29 cellular contexts compared by ENCODE assay signal in the genomic region with DNA sequence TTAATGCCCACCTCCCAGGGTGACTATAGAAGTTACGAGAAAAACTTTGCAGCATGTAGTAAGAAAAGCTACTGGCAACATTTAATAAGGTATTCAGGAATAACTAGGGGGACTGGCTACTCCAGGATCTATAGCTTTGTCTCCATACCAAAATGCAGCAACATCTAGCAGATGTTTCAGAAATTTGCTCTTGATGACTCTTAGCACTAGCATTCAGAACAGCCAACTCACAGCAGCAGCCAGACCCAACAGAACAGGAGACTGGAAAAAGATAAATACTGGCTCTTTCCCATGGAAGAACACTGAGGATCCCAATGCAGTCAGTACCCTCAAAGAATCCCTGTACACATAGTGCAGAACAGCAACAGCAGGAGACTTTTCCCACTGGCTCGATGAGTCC.
A peak's percentile ranks its signal among the peaks of the same experiment; 100 is the strongest.
DNase-seq lines count a peak whose midpoint lies in the region; ATAC-seq and TF ChIP-seq lines count a peak whose summit lies in the region.
"Had no signal": no experiment of that assay in that cellular context is flagged by ENCODE, and none has a peak within 500 bp of the region (broad histone marks: within the 10 kb centered on the region; RNA-seq: fewer than 3 reads in every experiment).

No MANE protein-coding gene starts in this region.

- peaks cover 24 to 53% of the 10 kb centered on the region in 2 donors for H3K27me3 Mint-ChIP-seq in natural killer cell treated with Interleukin-12 subunit alpha and Interleukin-12 subunit beta and Interleukin-15 and Interleukin-18, amount 100 ng/mL, for 72 hours
- H3K27me3 Mint-ChIP-seq in activated CD8-positive, alpha-beta memory T cell treated with anti-CD3 and anti-CD28 coated beads, Interleukin-2, amount 10 ng/mL, durations not matched to agents 7 days and 5 days, result peaks cover 68% of the 10 kb centered on the region

- in situ Hi-C loops in astrocyte of the spinal cord (cut with HindIII; ENCODE audit: low sequenced_read_pairs), result no loop called here

- H3K9me3 Mint-ChIP-seq in natural killer cell treated with Interleukin-12 subunit alpha and Interleukin-12 subunit beta and Interleukin-15 and Interleukin-18, amount 100 ng/mL, for 72 hours, result no peaks in the 10 kb centered on the region
- H3K9me3 Mint-ChIP-seq in activated CD8-positive, alpha-beta memory T cell treated with anti-CD3 and anti-CD28 coated beads, Interleukin-2, amount 10 ng/mL, durations not matched to agents 7 days and 5 days (ENCODE audit: low read depth), result no peaks in the 10 kb centered on the region
- H3K9me3 Mint-ChIP-seq: GM23338, HFFc6 had no signal

- H3K36me3 ChIP-seq in right atrium auricular region, result peaks cover 10% of the 10 kb centered on the region
- H3K36me3 ChIP-seq: HAP-1, SJSA1 had no signal

- H3K27me3 ChIP-seq in right atrium auricular region, result no peaks in the 10 kb centered on the region
- H3K27me3 ChIP-seq: SJSA1 had no signal

- TF ChIP-seq CTCF in AG04449 (IDR thresholded peaks at IDR 0.05; ENCODE audit: insufficient read depth, low read length, missing control alignments) (no peak), astrocyte of the spinal cord (IDR thresholded peaks at IDR 0.05; ENCODE audit: low read depth, low read length) (no peak), foreskin fibroblast (IDR thresholded peaks at IDR 0.05; ENCODE audit: low read depth, low read length) (no peak), right atrium auricular region (IDR thresholded peaks at IDR 0.05) (no peak)

- CTCF ChIA-PET in AG04449 (lab: Yijun Ruan, JAX), result interaction anchor here (0.9 to 1.2 kb wide), 2 partner anchors 51 to 215 kb away, joined by 3 read pairs; no protein-coding TSS in a partner anchor
- CTCF ChIA-PET in activated CD8-positive, alpha-beta memory T cell treated with anti-CD3 and anti-CD28 coated beads, Interleukin-2, amount 10 ng/mL, durations not matched to agents 7 days and 5 days (lab: Charles Lee), result no interaction called here

- no peak for ATAC-seq in natural killer cell treated with Interleukin-12 subunit alpha and Interleukin-12 subunit beta and Interleukin-15 and Interleukin-18, amount 100 ng/mL, for 72 hours
- ATAC-seq in activated CD8-positive, alpha-beta memory T cell treated with anti-CD3 and anti-CD28 coated beads, Interleukin-2, amount 10 ng/mL, durations not matched to agents 7 days and 5 days, result no peak
- ATAC-seq: GM23338, HepG2, K562, PC-3, Right ventricle myocardium inferior had no signal

- no peak overlapping the region for H3K27ac ChIP-seq in right atrium auricular region
- H3K27ac ChIP-seq: 22Rv1, SJSA1 had no signal

- H3K27ac Mint-ChIP-seq in natural killer cell treated with Interleukin-12 subunit alpha and Interleukin-12 subunit beta and Interleukin-15 and Interleukin-18, amount 100 ng/mL, for 72 hours, result no peak overlapping the region
- H3K27ac Mint-ChIP-seq in activated CD8-positive, alpha-beta memory T cell treated with anti-CD3 and anti-CD28 coated beads, Interleukin-2, amount 10 ng/mL, durations not matched to agents 7 days and 5 days, result no peak overlapping the region
- H3K27ac Mint-ChIP-seq: CD4-positive, alpha-beta memory T cell; GM23338; HFFc6 had no signal

- H3K4me3 ChIP-seq in AG04449 (ENCODE audit: low read depth, low read length) (no peak overlapping the region), astrocyte of the spinal cord (ENCODE audit: low read depth, low read length) (no peak overlapping the region), foreskin fibroblast (ENCODE audit: low read depth in 1 of 2, low read length in 2 of 2) (no peak overlapping the region), right atrium auricular region (no peak overlapping the region)
- H3K4me3 ChIP-seq: GM23338, HAP-1, K562, SJSA1 had no signal

- H3K4me3 Mint-ChIP-seq in natural killer cell treated with Interleukin-12 subunit alpha and Interleukin-12 subunit beta and Interleukin-15 and Interleukin-18, amount 100 ng/mL, for 72 hours, result no peak overlapping the region
- no peak overlapping the region for H3K4me3 Mint-ChIP-seq in activated CD8-positive, alpha-beta memory T cell treated with anti-CD3 and anti-CD28 coated beads, Interleukin-2, amount 10 ng/mL, durations not matched to agents 7 days and 5 days
- H3K4me3 Mint-ChIP-seq: CD4-positive, alpha-beta memory T cell; GM23338; HFFc6 had no signal

- POLR2A ChIA-PET in AG04449 (lab: Yijun Ruan, JAX), result no interaction called here

- no peaks in the 10 kb centered on the region for H3K4me1 Mint-ChIP-seq in natural killer cell treated with Interleukin-12 subunit alpha and Interleukin-12 subunit beta and Interleukin-15 and Interleukin-18, amount 100 ng/mL, for 72 hours (ENCODE audit: low read depth in 2 of 2)
- no peaks in the 10 kb centered on the region for H3K4me1 Mint-ChIP-seq in activated CD8-positive, alpha-beta memory T cell treated with anti-CD3 and anti-CD28 coated beads, Interleukin-2, amount 10 ng/mL, durations not matched to agents 7 days and 5 days
- H3K4me1 Mint-ChIP-seq: CD4-positive, alpha-beta memory T cell had no signal

- no peaks in the 10 kb centered on the region for H3K4me1 ChIP-seq in right atrium auricular region
- H3K4me1 ChIP-seq: HAP-1, SJSA1 had no signal

- DNase-seq in AG04449 (ENCODE audit: low read depth, low spot score) (peak; percentile 19), GM03348 (ENCODE audit: low spot score) (peak; percentile 37), astrocyte of the spinal cord (ENCODE audit: low read depth, low spot score) (peak; percentile 8), foreskin fibroblast (peak; percentile 2 to 36), right atrium auricular region (ENCODE audit: low spot score) (no peak)
- DNase-seq in natural killer cell treated with Interleukin-12 subunit alpha and Interleukin-12 subunit beta and Interleukin-15 and Interleukin-18, amount 100 ng/mL, for 72 hours (ENCODE audit: low spot score), result no peak
- no peak for DNase-seq in activated CD8-positive, alpha-beta memory T cell treated with anti-CD3 and anti-CD28 coated beads, Interleukin-2, amount 10 ng/mL, durations not matched to agents 7 days and 5 days
- DNase-seq: C1 segment of cervical spinal cord; Caco-2; CD4-positive, alpha-beta memory T cell; EL; GDM1; HFFc6; Kasumi-1; NCI-H1105 treated with DMSO at 0.1 percent for 48 hours; NCI-H146; NCI-H1930; NCI-H2107; NCI-H446; NCI-H82; NK-92 treated with Interleukin-12 subunit alpha and Interleukin-12 subunit beta, amount 100 ng/mL, for 24 hours; PC-3 had no signal

- H3K9me3 ChIP-seq in right atrium auricular region, result no peaks in the 10 kb centered on the region
- H3K9me3 ChIP-seq: Caco-2, HAP-1, SJSA1 had no signal

- no peaks in the 10 kb centered on the region for H3K36me3 Mint-ChIP-seq in natural killer cell treated with Interleukin-12 subunit alpha and Interleukin-12 subunit beta and Interleukin-15 and Interleukin-18, amount 100 ng/mL, for 72 hours
- no peaks in the 10 kb centered on the region for H3K36me3 Mint-ChIP-seq in activated CD8-positive, alpha-beta memory T cell treated with anti-CD3 and anti-CD28 coated beads, Interleukin-2, amount 10 ng/mL, durations not matched to agents 7 days and 5 days
- H3K36me3 Mint-ChIP-seq: CD4-positive, alpha-beta memory T cell had no signal

Comparison
In these comparisons a context has a peak if more than half of its experiments do, and no peak if none do; other contexts are left out.
1. DNase-seq: peak in AG04449 (single experiment), GM03348 (single experiment), astrocyte of the spinal cord (single experiment) and foreskin fibroblast (2 of 2); none in right atrium auricular region (single experiment), natural killer cell treated with Interleukin-12 subunit alpha and Interleukin-12 subunit beta and Interleukin-15 and Interleukin-18, amount 100 ng/mL, for 72 hours (single experiment) and activated CD8-positive, alpha-beta memory T cell treated with anti-CD3 and anti-CD28 coated beads, Interleukin-2, amount 10 ng/mL, durations not matched to agents 7 days and 5 days (single experiment).